26 cellular contexts compared by ENCODE assay signal in the genomic region with DNA sequence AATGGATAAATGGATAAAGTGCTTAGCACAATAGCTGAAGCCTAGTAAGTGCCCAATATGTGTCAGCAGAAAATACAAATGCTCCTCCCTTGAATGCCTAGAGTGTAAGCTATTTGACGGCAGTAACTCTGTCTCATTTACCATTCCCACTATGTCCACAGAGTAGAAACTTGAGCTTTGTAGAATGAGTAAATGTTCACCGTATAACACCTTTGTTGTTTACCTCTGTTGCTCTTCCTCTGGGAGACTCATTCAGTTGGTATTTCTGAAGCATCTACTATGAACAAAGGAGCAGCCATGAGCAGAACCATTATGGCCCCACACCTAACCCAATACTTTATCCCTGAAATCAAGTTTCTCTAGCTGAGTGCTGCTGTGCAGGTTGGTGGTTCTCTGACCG. TPM values are rescaled to one million over a fixed set of nuclear protein-coding genes. Genes with fewer than 3 reads are reported as not detected.
"Had no signal": no experiment of that assay in that cellular context is flagged by ENCODE, and none has a peak within 500 bp of the region (broad histone marks: within the 10 kb centered on the region; RNA-seq: fewer than 3 reads in every experiment).

No MANE protein-coding gene starts in this region.

- FAIRE-seq: colon, islet of Langerhans had no signal

- H3K27ac ChIP-seq: dorsolateral prefrontal cortex, esophagus muscularis mucosa, heart right ventricle, neural progenitor cell, parathyroid adenoma, stomach, thyroid gland, vagina had no signal

- H3K79me2 ChIP-seq: parathyroid adenoma had no signal

- H3K4me2 ChIP-seq: neural progenitor cell, smooth muscle cell had no signal

- H2AFZ ChIP-seq: neural progenitor cell, parathyroid adenoma had no signal

- H3K9me3 ChIP-seq: esophagus muscularis mucosa, mucosa of descending colon, stomach, thyroid gland, vagina had no signal

- H3K4me3 ChIP-seq: dorsolateral prefrontal cortex, esophagus muscularis mucosa, heart right ventricle, lung, mucosa of descending colon, neural progenitor cell, smooth muscle cell, stomach, thyroid gland, vagina had no signal

- H3K4me1 ChIP-seq: esophagus muscularis mucosa, neural progenitor cell, parathyroid adenoma, thyroid gland, vagina had no signal

- DNase-seq: dorsolateral prefrontal cortex; effector CD4-positive, alpha-beta T cell; foreskin melanocyte; glutamatergic neuron; heart right ventricle; hippocampal formation; mesenchymal stem cell; mucosa of descending colon; naive thymus-derived CD4-positive, alpha-beta T cell; stimulated activated CD4-positive, alpha-beta T cell treated with anti-CD3 and anti-CD28 coated beads, Interleukin-12 subunit alpha, Interleukin-12 subunit beta, amount 100 ng/mL, for 4 hours; stimulated activated CD4-positive, alpha-beta T cell treated with anti-CD3 and anti-CD28 coated beads, Interleukin-1b, Interleukin-23, amount 100 ng/mL, for 48 hours; stimulated activated CD4-positive, alpha-beta T cell treated with anti-CD3 and anti-CD28 coated beads, Interleukin-4, amount 100 ng/mL, for 1 hour; stimulated activated naive CD4-positive, alpha-beta T cell treated with Interleukin-2 at 50 U/mL for 16 hours; stomach; thyroid gland had no signal

- H3K9ac ChIP-seq: neural progenitor cell, parathyroid adenoma had no signal

- ATAC-seq: heart right ventricle; left lobe of liver; mucosa of descending colon; naive thymus-derived CD4-positive, alpha-beta T cell; sciatic nerve; stimulated activated effector memory CD8-positive, alpha-beta T cell treated with anti-CD3 and anti-CD28 coated beads, Interleukin-12 subunit alpha, Interleukin-12 subunit beta, amount 100 ng/mL, for 72 hours had no signal

- H3K36me3 ChIP-seq: esophagus muscularis mucosa, heart right ventricle, neural progenitor cell, stomach, thyroid gland, vagina had no signal

- H3K27me3 ChIP-seq: esophagus muscularis mucosa, thyroid gland, vagina had no signal

RNA-seq across cellular contexts. Expression of a gene that starts 8.4 kb away (rescaled TPM):
- total RNA-seq: naive thymus-derived CD4-positive, alpha-beta T cell; smooth muscle cell had no signal
- polyA plus RNA-seq: naive thymus-derived CD4-positive, alpha-beta T cell; smooth muscle cell had no signal
